Comparison of ENCODE assay signal across 7 cellular contexts in the genomic region with DNA sequence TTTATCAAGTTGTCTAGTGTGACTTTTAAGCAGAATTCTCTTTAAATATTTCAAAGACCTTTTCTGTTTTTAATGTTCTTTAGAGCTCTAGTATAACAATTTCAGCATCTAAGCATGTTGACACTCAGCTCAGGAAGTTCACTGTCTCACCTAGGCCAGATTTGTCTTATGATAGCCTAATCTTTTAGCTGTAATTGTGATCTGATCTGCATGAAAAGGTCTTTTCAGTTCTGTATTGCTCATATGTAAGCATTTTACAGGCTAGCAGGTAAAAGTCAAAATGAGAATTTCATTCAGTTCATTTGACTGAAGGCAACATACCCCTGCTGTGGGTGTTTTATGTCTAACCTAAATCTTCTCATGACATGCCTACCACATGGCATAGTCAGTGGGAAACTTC.
"Had no signal": no experiment of that assay in that cellular context is flagged by ENCODE, and none has a peak within 500 bp of the region (broad histone marks: within the 10 kb centered on the region; RNA-seq: fewer than 3 reads in every experiment).

No MANE protein-coding gene starts in this region.

- H3K27ac ChIP-seq: GM23248 had no signal

- H3K4me1 ChIP-seq: HAP-1 had no signal

- DNase-seq: GM23248, GOT3, H7, IMR-90 had no signal

- H3K9me3 ChIP-seq: HAP-1 had no signal

- ATAC-seq: HCT116, K562 had no signal

- H3K4me3 ChIP-seq: GM23248, HAP-1, K562 had no signal
